Comparison of ENCODE assay signal across 8 cellular contexts in the genomic region with DNA sequence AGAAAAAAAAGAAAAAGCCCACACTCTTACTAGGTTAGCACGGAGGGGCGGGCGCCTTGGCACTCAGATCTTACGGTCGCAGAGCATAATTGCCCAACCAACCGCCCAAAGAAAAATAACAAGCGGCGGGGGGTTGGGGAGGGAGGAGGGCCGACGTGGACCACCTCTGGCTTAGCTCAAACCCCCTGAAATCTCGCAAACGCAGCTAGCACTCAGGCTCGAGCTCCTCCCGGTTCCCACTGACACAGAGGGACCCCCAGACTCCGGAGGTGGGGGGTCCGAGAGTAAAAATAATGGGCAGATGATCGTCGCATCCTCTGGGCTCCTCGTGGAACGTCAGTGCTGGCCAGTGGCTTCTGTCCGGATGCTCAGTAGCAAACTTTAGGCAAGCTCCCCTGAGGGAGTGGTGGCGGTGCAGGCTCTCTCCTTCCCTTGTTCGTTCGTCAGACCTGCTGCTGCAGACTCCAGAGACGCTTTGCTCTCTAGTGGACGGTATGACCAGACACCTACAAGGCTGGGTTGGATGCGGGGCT. TPM values are rescaled to one million over a fixed set of nuclear protein-coding genes. Genes with fewer than 3 reads are reported as not detected.
DNase-seq lines count a peak whose midpoint lies in the region; ATAC-seq and TF ChIP-seq lines count a peak whose summit lies in the region.

No MANE protein-coding gene starts in this region.

- WGBS in right lobe of liver (ENCODE audit: insufficient coverage, low coverage, low lambda C conversion rate, missing lambda C conversion rate): 46% methylated on average over 19 of the region's 27 CpGs
- WGBS in urinary bladder: 22% methylated on average over 27 of the region's 27 CpGs

- H3K9me3 ChIP-seq in right lobe of liver: no peaks in the 10 kb centered on the region

- H3K27me3 ChIP-seq in right lobe of liver: no peaks in the 10 kb centered on the region

- TF ChIP-seq CTCF in right lobe of liver (IDR thresholded peaks at IDR 0.05): no peak

- H3K4me3 ChIP-seq in right lobe of liver (peak overlapping the region in 2 of 3 donors; percentile 67 to 75), urinary bladder (ENCODE audit: low read depth, low read length) (no peak overlapping the region)

- peaks cover 0 to 10% (median 0%) of the 10 kb centered on the region in 4 donors for H3K4me1 ChIP-seq in right lobe of liver
- H3K4me1 ChIP-seq in urinary bladder (ENCODE audit: insufficient read depth): no peaks in the 10 kb centered on the region

- H3K27ac ChIP-seq in right lobe of liver: peak overlapping the region; percentile 89 to 97 (median 94)
- H3K27ac ChIP-seq in urinary bladder (ENCODE audit: low read depth): peak overlapping the region; percentile 48

- no peak for TF ChIP-seq POLR2A in right lobe of liver (IDR thresholded peaks at IDR 0.05)

- H3K4me1 Mint-ChIP-seq in activated naive CD8-positive, alpha-beta T cell (ENCODE audit: low read depth): peaks cover 25% of the 10 kb centered on the region
- H3K4me1 Mint-ChIP-seq in activated naive CD8-positive, alpha-beta T cell treated with anti-CD3 and anti-CD28 coated beads for 36 hours: peaks cover 6% of the 10 kb centered on the region
- peaks cover 12% of the 10 kb centered on the region for H3K4me1 Mint-ChIP-seq in activated T-helper 2 cell treated with anti-CD3 and anti-CD28 coated beads, Interferon-gamma antibody, Interleukin-2, Interleukin-4, amounts not matched to agents 10 μg/mL and 5 μg/mL and 100 μg/mL, durations not matched to agents 14 hours and 24 hours and 36 hours (ENCODE audit: low read depth)

- no peaks in the 10 kb centered on the region for H3K27me3 Mint-ChIP-seq in activated naive CD8-positive, alpha-beta T cell
- no peaks in the 10 kb centered on the region for H3K27me3 Mint-ChIP-seq in activated naive CD8-positive, alpha-beta T cell treated with anti-CD3 and anti-CD28 coated beads for 36 hours
- H3K27me3 Mint-ChIP-seq in activated T-helper 2 cell treated with anti-CD3 and anti-CD28 coated beads, Interferon-gamma antibody, Interleukin-2, Interleukin-4, amounts not matched to agents 10 μg/mL and 5 μg/mL and 100 μg/mL, durations not matched to agents 14 hours and 24 hours and 36 hours (ENCODE audit: low read depth): peaks cover 14% of the 10 kb centered on the region

- ATAC-seq in right lobe of liver (peak in 3 of 4 donors; percentile 4 to 6 (median 4)), HG03025 (IDR thresholded peaks at IDR 0.05; ENCODE audit: low FRiP score, unreplicated experiment) (no peak)

- intact Hi-C loops in activated T-helper 2 cell treated with anti-CD3 and anti-CD28 coated beads, Interferon-gamma antibody, Interleukin-2, Interleukin-4, amounts not matched to agents 10 μg/mL and 5 μg/mL and 100 μg/mL, durations not matched to agents 14 hours and 24 hours and 36 hours (cut with micrococcal nuclease): loop anchor here (5.0 kb wide), 2 partner anchors 46 to 76 kb away; a partner anchor contains a TSS
- intact Hi-C loops in right lobe of liver (cut with DNase I): no loop called here

- no peak overlapping the region for H3K27ac Mint-ChIP-seq in activated naive CD8-positive, alpha-beta T cell
- no peak overlapping the region for H3K27ac Mint-ChIP-seq in activated naive CD8-positive, alpha-beta T cell treated with anti-CD3 and anti-CD28 coated beads for 36 hours
- H3K27ac Mint-ChIP-seq in activated T-helper 2 cell treated with anti-CD3 and anti-CD28 coated beads, Interferon-gamma antibody, Interleukin-2, Interleukin-4, amounts not matched to agents 10 μg/mL and 5 μg/mL and 100 μg/mL, durations not matched to agents 14 hours and 24 hours and 36 hours: no peak overlapping the region

- H3K36me3 ChIP-seq in right lobe of liver (no peaks in the 10 kb centered on the region), urinary bladder (ENCODE audit: insufficient read depth) (no peaks in the 10 kb centered on the region)

- no peaks in the 10 kb centered on the region for H3K36me3 Mint-ChIP-seq in activated naive CD8-positive, alpha-beta T cell
- no peaks in the 10 kb centered on the region for H3K36me3 Mint-ChIP-seq in activated naive CD8-positive, alpha-beta T cell treated with anti-CD3 and anti-CD28 coated beads for 36 hours
- H3K36me3 Mint-ChIP-seq in activated T-helper 2 cell treated with anti-CD3 and anti-CD28 coated beads, Interferon-gamma antibody, Interleukin-2, Interleukin-4, amounts not matched to agents 10 μg/mL and 5 μg/mL and 100 μg/mL, durations not matched to agents 14 hours and 24 hours and 36 hours (ENCODE audit: low read depth): no peaks in the 10 kb centered on the region

- peak overlapping the region; percentile 44 for H3K4me3 Mint-ChIP-seq in activated naive CD8-positive, alpha-beta T cell
- no peak overlapping the region for H3K4me3 Mint-ChIP-seq in activated naive CD8-positive, alpha-beta T cell treated with anti-CD3 and anti-CD28 coated beads for 36 hours
- H3K4me3 Mint-ChIP-seq in activated T-helper 2 cell treated with anti-CD3 and anti-CD28 coated beads, Interferon-gamma antibody, Interleukin-2, Interleukin-4, amounts not matched to agents 10 μg/mL and 5 μg/mL and 100 μg/mL, durations not matched to agents 14 hours and 24 hours and 36 hours (ENCODE audit: low read depth): peak overlapping the region; percentile 30

- H3K9me3 Mint-ChIP-seq in activated naive CD8-positive, alpha-beta T cell (ENCODE audit: low read depth): no peaks in the 10 kb centered on the region
- no peaks in the 10 kb centered on the region for H3K9me3 Mint-ChIP-seq in activated naive CD8-positive, alpha-beta T cell treated with anti-CD3 and anti-CD28 coated beads for 36 hours
- no peaks in the 10 kb centered on the region for H3K9me3 Mint-ChIP-seq in activated T-helper 2 cell treated with anti-CD3 and anti-CD28 coated beads, Interferon-gamma antibody, Interleukin-2, Interleukin-4, amounts not matched to agents 10 μg/mL and 5 μg/mL and 100 μg/mL, durations not matched to agents 14 hours and 24 hours and 36 hours

- no peak for DNase-seq in activated naive CD8-positive, alpha-beta T cell treated with anti-CD3 and anti-CD28 coated beads for 36 hours
- DNase-seq in activated T-helper 2 cell treated with anti-CD3 and anti-CD28 coated beads, Interferon-gamma antibody, Interleukin-2, Interleukin-4, amounts not matched to agents 10 μg/mL and 5 μg/mL and 100 μg/mL, durations not matched to agents 14 hours and 24 hours and 36 hours (ENCODE audit: low spot score): no peak
- DNase-seq in right lobe of liver (peak in 2 of 3 donors; percentile 52 to 55), NCI-H2171 treated with DMSO at 0.1 percent for 48 hours (lab: John Stamatoyannopoulos, UW) (no peak), ureter (ENCODE audit: low spot score) (no peak)

RNA-seq across cellular contexts. Expression of a gene that starts 12.0 kb away (rescaled TPM):
- not detected for total RNA-seq in activated naive CD8-positive, alpha-beta T cell treated with anti-CD3 and anti-CD28 coated beads for 36 hours
- total RNA-seq in activated T-helper 2 cell treated with anti-CD3 and anti-CD28 coated beads, Interferon-gamma antibody, Interleukin-2, Interleukin-4, amounts not matched to agents 10 μg/mL and 5 μg/mL and 100 μg/mL, durations not matched to agents 14 hours and 24 hours and 36 hours: not detected in 2 replicates
- total RNA-seq in right lobe of liver (not detected), urinary bladder (not detected), ureter (not detected)
- polyA plus RNA-seq in urinary bladder: not detected

RNA-seq across cellular contexts. Expression of a gene that starts 13.4 kb away (rescaled TPM):
- total RNA-seq in activated naive CD8-positive, alpha-beta T cell treated with anti-CD3 and anti-CD28 coated beads for 36 hours: under 1 TPM; 0.08 TPM
- total RNA-seq in activated T-helper 2 cell treated with anti-CD3 and anti-CD28 coated beads, Interferon-gamma antibody, Interleukin-2, Interleukin-4, amounts not matched to agents 10 μg/mL and 5 μg/mL and 100 μg/mL, durations not matched to agents 14 hours and 24 hours and 36 hours: 0.18 and 0.21 TPM in 2 replicates
- 10 to 100 TPM in 3 of 6 experiments, 1 to 10 TPM in 3; 4.2 to 13.2 (median 11.0) TPM for total RNA-seq in right lobe of liver
- total RNA-seq in urinary bladder: 1.7 TPM
- 19.7 TPM for polyA plus RNA-seq in urinary bladder
- total RNA-seq in ureter: 16.5 TPM

RNA-seq across cellular contexts. Expression of a gene that starts 31.0 kb away (rescaled TPM):
- 10 to 100 TPM; 67.8 to 73.5 TPM for total RNA-seq in activated naive CD8-positive, alpha-beta T cell treated with anti-CD3 and anti-CD28 coated beads for 36 hours
- 114 and 115 TPM in 2 replicates for total RNA-seq in activated T-helper 2 cell treated with anti-CD3 and anti-CD28 coated beads, Interferon-gamma antibody, Interleukin-2, Interleukin-4, amounts not matched to agents 10 μg/mL and 5 μg/mL and 100 μg/mL, durations not matched to agents 14 hours and 24 hours and 36 hours
- 10 to 100 TPM; 55.1 to 95.9 (median 75.6) TPM for total RNA-seq in right lobe of liver
- 66.2 TPM for total RNA-seq in urinary bladder
- 179 TPM for polyA plus RNA-seq in urinary bladder
- 153 TPM for total RNA-seq in ureter

RNA-seq across cellular contexts. Expression of a gene that starts 50.2 kb away (rescaled TPM):
- not detected for total RNA-seq in activated naive CD8-positive, alpha-beta T cell treated with anti-CD3 and anti-CD28 coated beads for 36 hours
- total RNA-seq in activated T-helper 2 cell treated with anti-CD3 and anti-CD28 coated beads, Interferon-gamma antibody, Interleukin-2, Interleukin-4, amounts not matched to agents 10 μg/mL and 5 μg/mL and 100 μg/mL, durations not matched to agents 14 hours and 24 hours and 36 hours: not detected in 2 replicates
- total RNA-seq in right lobe of liver (100 to 1,000 TPM in 1 of 6 experiments, 10 to 100 TPM in 2, 1 to 10 TPM in 3; 2.1 to 118 (median 19.1) TPM), urinary bladder (not detected), ureter (not detected)
- 0.08 TPM for polyA plus RNA-seq in urinary bladder

Comparison
In these comparisons a context has a peak if more than half of its experiments do, and no peak if none do; other contexts are left out.
1. DNase-seq: peak in right lobe of liver (2 of 3); none in activated naive CD8-positive, alpha-beta T cell treated with anti-CD3 and anti-CD28 coated beads for 36 hours (single experiment), activated T-helper 2 cell treated with anti-CD3 and anti-CD28 coated beads, Interferon-gamma antibody, Interleukin-2, Interleukin-4, amounts not matched to agents 10 μg/mL and 5 μg/mL and 100 μg/mL, durations not matched to agents 14 hours and 24 hours and 36 hours (single experiment), NCI-H2171 treated with DMSO at 0.1 percent for 48 hours (single experiment) and ureter (single experiment).